21 cellular contexts compared by ENCODE assay signal in genomic region chr2:16513626-16514025, GRCh38.
"Had no signal": no experiment of that assay in that cellular context is flagged by ENCODE, and none has a peak within 500 bp of the region (broad histone marks: within the 10 kb centered on the region; RNA-seq: fewer than 3 reads in every experiment).

No MANE protein-coding gene starts in this region.

- DNase-seq: dorsolateral prefrontal cortex; effector CD8-positive, alpha-beta T cell; esophagus squamous epithelium; foreskin fibroblast; heart left ventricle; hippocampal formation; kidney glomerular epithelial cell; naive thymus-derived CD4-positive, alpha-beta T cell; nephron progenitor cell; psoas muscle; retina; right lobe of liver; stimulated activated CD4-positive, alpha-beta T cell treated with anti-CD3 and anti-CD28 coated beads, Interleukin-4, amount 100 ng/mL, for 1 hour; stimulated activated CD8-positive, alpha-beta memory T cell treated with anti-CD3 and anti-CD28 coated beads, Interleukin-4, amount 100 ng/mL, for 48 hours; stimulated activated naive CD8-positive, alpha-beta T cell treated with anti-CD3 and anti-CD28 coated beads, Interleukin-15, Interleukin-2, amounts not matched to agents 100 U/mL and 50 U/mL, for 24 hours; tibial artery; upper lobe of right lung had no signal

- H3K9me3 Mint-ChIP-seq: nephron progenitor cell; stimulated activated effector memory CD8-positive, alpha-beta T cell treated with anti-CD3 and anti-CD28 coated beads, Interleukin-12 subunit alpha, Interleukin-12 subunit beta, amount 100 ng/mL, for 72 hours had no signal

- H3K27ac Mint-ChIP-seq: naive thymus-derived CD4-positive, alpha-beta T cell; nephron progenitor cell; stimulated activated effector memory CD8-positive, alpha-beta T cell treated with anti-CD3 and anti-CD28 coated beads, Interleukin-12 subunit alpha, Interleukin-12 subunit beta, amount 100 ng/mL, for 72 hours had no signal

- H3K36me3 ChIP-seq: esophagus squamous epithelium, heart left ventricle, right lobe of liver, tibial artery, upper lobe of right lung, vagina had no signal

- H3K4me3 ChIP-seq: coronary artery, dorsolateral prefrontal cortex, esophagus squamous epithelium, heart left ventricle, psoas muscle, right lobe of liver, tibial artery, upper lobe of right lung, vagina had no signal

- H3K4me3 Mint-ChIP-seq: naive thymus-derived CD4-positive, alpha-beta T cell; nephron progenitor cell; stimulated activated effector memory CD8-positive, alpha-beta T cell treated with anti-CD3 and anti-CD28 coated beads, Interleukin-12 subunit alpha, Interleukin-12 subunit beta, amount 100 ng/mL, for 72 hours had no signal

- ATAC-seq: heart left ventricle; naive thymus-derived CD4-positive, alpha-beta T cell; psoas muscle; right lobe of liver; stimulated activated effector memory CD8-positive, alpha-beta T cell treated with anti-CD3 and anti-CD28 coated beads, Interleukin-12 subunit alpha, Interleukin-12 subunit beta, amount 100 ng/mL, for 72 hours; stimulated activated naive CD8-positive, alpha-beta T cell treated with anti-CD3 and anti-CD28 coated beads, Interleukin-15, Interleukin-2, amounts not matched to agents 100 U/mL and 50 U/mL, for 24 hours; upper lobe of right lung had no signal

- H3K36me3 Mint-ChIP-seq: naive thymus-derived CD4-positive, alpha-beta T cell; stimulated activated effector memory CD8-positive, alpha-beta T cell treated with anti-CD3 and anti-CD28 coated beads, Interleukin-12 subunit alpha, Interleukin-12 subunit beta, amount 100 ng/mL, for 72 hours had no signal

- H3K4me1 ChIP-seq: esophagus squamous epithelium, heart left ventricle, parathyroid adenoma, psoas muscle, upper lobe of right lung had no signal

- H3K27me3 ChIP-seq: right lobe of liver, vagina had no signal

- H3K4me1 Mint-ChIP-seq: naive thymus-derived CD4-positive, alpha-beta T cell; stimulated activated effector memory CD8-positive, alpha-beta T cell treated with anti-CD3 and anti-CD28 coated beads, Interleukin-12 subunit alpha, Interleukin-12 subunit beta, amount 100 ng/mL, for 72 hours had no signal

- H3K27ac ChIP-seq: coronary artery, dorsolateral prefrontal cortex, esophagus squamous epithelium, heart left ventricle, parathyroid adenoma, psoas muscle, right lobe of liver, tibial artery, upper lobe of right lung, vagina had no signal

- H3K9me3 ChIP-seq: esophagus squamous epithelium, heart left ventricle, psoas muscle, right lobe of liver, tibial artery, upper lobe of right lung, vagina had no signal
